In the genomic region with DNA sequence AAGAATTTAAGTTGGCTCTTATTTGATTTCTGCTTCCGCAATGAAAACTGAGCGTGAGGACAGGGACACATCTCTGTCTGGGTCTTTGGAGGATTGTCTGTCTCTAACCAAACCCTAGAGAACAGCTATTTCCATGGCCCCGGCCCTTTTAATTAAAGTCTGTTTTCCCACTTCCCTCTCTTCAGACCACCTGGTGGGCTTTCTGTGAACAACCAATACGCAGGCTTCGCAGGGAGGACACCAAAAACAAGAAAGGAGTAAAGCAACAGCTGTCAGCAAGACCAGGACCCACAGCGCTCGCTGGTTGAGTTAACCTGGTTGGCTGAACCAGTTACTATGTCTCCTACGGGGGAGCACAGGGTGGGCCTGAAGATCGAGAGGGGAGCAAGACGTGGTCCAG, we compare ENCODE assay signal across 10 cellular contexts.
A peak's percentile ranks its signal among the peaks of the same experiment; 100 is the strongest.
DNase-seq lines count a peak whose midpoint lies in the region; ATAC-seq and TF ChIP-seq lines count a peak whose summit lies in the region.
"Had no signal": no experiment of that assay in that cellular context is flagged by ENCODE, and none has a peak within 500 bp of the region (broad histone marks: within the 10 kb centered on the region; RNA-seq: fewer than 3 reads in every experiment).

No MANE protein-coding gene starts in this region.

- peaks cover 71% of the 10 kb centered on the region for H3K36me3 ChIP-seq in BLaER1
- H3K36me3 ChIP-seq in naive thymus-derived CD4-positive, alpha-beta T cell (ENCODE audit: control insufficient read depth in 2 of 3, insufficient read depth in 3 of 3, low read length in 3 of 3) = peaks cover 0 to 39% (median 7%) of the 10 kb centered on the region in 3 experiments
- H3K36me3 ChIP-seq: lower lobe of right lung had no signal

- H3K27me3 Mint-ChIP-seq in activated CD8-positive, alpha-beta T cell treated with anti-CD3 and anti-CD28 coated beads for 36 hours = no peaks in the 10 kb centered on the region
- no peaks in the 10 kb centered on the region for H3K27me3 Mint-ChIP-seq in naive thymus-derived CD4-positive, alpha-beta T cell

- TF ChIP-seq CTCF in GM12865 (IDR thresholded peaks at IDR 0.05; ENCODE audit: insufficient read depth, low read depth, low read length, missing control alignments) = peak; percentile 1
- peak; percentile 14 for TF ChIP-seq CTCF in activated CD8-positive, alpha-beta T cell treated with anti-CD3 and anti-CD28 coated beads for 36 hours (IDR thresholded peaks at IDR 0.05)

- no peaks in the 10 kb centered on the region for H3K9me3 Mint-ChIP-seq in activated CD8-positive, alpha-beta T cell treated with anti-CD3 and anti-CD28 coated beads for 36 hours
- no peaks in the 10 kb centered on the region for H3K9me3 Mint-ChIP-seq in naive thymus-derived CD4-positive, alpha-beta T cell

- CTCF ChIA-PET in activated CD8-positive, alpha-beta T cell treated with anti-CD3 and anti-CD28 coated beads for 36 hours (lab: Charles Lee) = interaction anchor here (1.1 to 8.9 kb wide), 8 partner anchors 9 to 275 kb away, joined by 3 to 57 read pairs (median 4); no protein-coding TSS in a partner anchor
- CTCF ChIA-PET in naive thymus-derived CD4-positive, alpha-beta T cell (lab: Charles Lee) = interaction anchor here (0.7 to 1.1 kb wide), 3 partner anchors 10 to 290 kb away, joined by 3 to 5 read pairs (median 4); a partner anchor contains a TSS

- no peak overlapping the region for H3K4me3 ChIP-seq in BLaER1
- no peak overlapping the region for H3K4me3 ChIP-seq in GM12865 (ENCODE audit: low read depth, low read length)
- no peak overlapping the region for H3K4me3 ChIP-seq in naive thymus-derived CD4-positive, alpha-beta T cell (ENCODE audit: low read length)
- H3K4me3 ChIP-seq: lower lobe of right lung had no signal

- H3K27ac ChIP-seq in BLaER1 = no peak overlapping the region
- H3K27ac ChIP-seq in naive thymus-derived CD4-positive, alpha-beta T cell (ENCODE audit: low read depth, low read length) = no peak overlapping the region

- no peak for DNase-seq in GM12865 (ENCODE audit: low read depth)
- DNase-seq in activated CD8-positive, alpha-beta T cell treated with anti-CD3 and anti-CD28 coated beads for 36 hours = no peak
- DNase-seq in naive thymus-derived CD4-positive, alpha-beta T cell = no peak
- no peak for DNase-seq in COLO668 (lab: John Stamatoyannopoulos, UW; ENCODE audit: unreplicated experiment)
- DNase-seq in SW 1271 (lab: John Stamatoyannopoulos, UW) = no peak
- DNase-seq: EL, lower lobe of right lung, T1000 had no signal

- H3K4me1 Mint-ChIP-seq in activated CD8-positive, alpha-beta T cell treated with anti-CD3 and anti-CD28 coated beads for 36 hours (ENCODE audit: low read depth) = peaks cover 89% of the 10 kb centered on the region
- peaks cover 58 to 100% (median 92%) of the 10 kb centered on the region in 7 donors for H3K4me1 Mint-ChIP-seq in naive thymus-derived CD4-positive, alpha-beta T cell

- POLR2A ChIA-PET in activated CD8-positive, alpha-beta T cell treated with anti-CD3 and anti-CD28 coated beads for 36 hours (lab: Charles Lee) = interaction anchor here (1.2 to 1.3 kb wide), 2 partner anchors 26 to 39 kb away, joined by 3 to 5 read pairs; no protein-coding TSS in a partner anchor
- POLR2A ChIA-PET in naive thymus-derived CD4-positive, alpha-beta T cell (lab: Charles Lee) = interaction anchor here (1.2 to 2.4 kb wide), 2 partner anchors 21 to 36 kb away, joined by 5 to 7 read pairs; no protein-coding TSS in a partner anchor

- H3K9me3 ChIP-seq in BLaER1 = no peaks in the 10 kb centered on the region
- no peaks in the 10 kb centered on the region for H3K9me3 ChIP-seq in naive thymus-derived CD4-positive, alpha-beta T cell (ENCODE audit: control insufficient read depth in 2 of 3, low read length in 3 of 3)
- H3K9me3 ChIP-seq: lower lobe of right lung had no signal

- no peak overlapping the region for H3K9ac ChIP-seq in BLaER1

- 0 out of 2 replicates have a peak overlapping the region, but pooled peaks have one; percentile 0 for H3K4me2 ChIP-seq in BLaER1

- no peak overlapping the region for H3K4me3 Mint-ChIP-seq in activated CD8-positive, alpha-beta T cell treated with anti-CD3 and anti-CD28 coated beads for 36 hours
- peak overlapping the region in 1 of 10 donors; percentile 62 for H3K4me3 Mint-ChIP-seq in naive thymus-derived CD4-positive, alpha-beta T cell

- ATAC-seq in activated CD8-positive, alpha-beta T cell treated with anti-CD3 and anti-CD28 coated beads for 36 hours = no peak
- no peak for ATAC-seq in naive thymus-derived CD4-positive, alpha-beta T cell
- ATAC-seq in GM21360 (IDR thresholded peaks at IDR 0.05; ENCODE audit: unreplicated experiment) = no peak
- ATAC-seq: lower lobe of right lung had no signal

- H3K27me3 ChIP-seq in BLaER1 = no peaks in the 10 kb centered on the region
- no peaks in the 10 kb centered on the region for H3K27me3 ChIP-seq in naive thymus-derived CD4-positive, alpha-beta T cell (ENCODE audit: control insufficient read depth in 2 of 2, insufficient read depth in 2 of 2, low read length in 2 of 2)

- H3K36me3 Mint-ChIP-seq in activated CD8-positive, alpha-beta T cell treated with anti-CD3 and anti-CD28 coated beads for 36 hours (ENCODE audit: low read depth) = peaks cover 51% of the 10 kb centered on the region
- peaks cover 3 to 50% (median 25%) of the 10 kb centered on the region in 5 donors for H3K36me3 Mint-ChIP-seq in naive thymus-derived CD4-positive, alpha-beta T cell

- peak overlapping the region; percentile 55 for H3K27ac Mint-ChIP-seq in activated CD8-positive, alpha-beta T cell treated with anti-CD3 and anti-CD28 coated beads for 36 hours
- H3K27ac Mint-ChIP-seq in naive thymus-derived CD4-positive, alpha-beta T cell = peak overlapping the region; percentile 50 to 97 (median 84)

- peaks cover 78% of the 10 kb centered on the region for H3K4me1 ChIP-seq in BLaER1
- H3K4me1 ChIP-seq in naive thymus-derived CD4-positive, alpha-beta T cell (ENCODE audit: control insufficient read depth in 2 of 2, insufficient read depth in 2 of 2, low read length in 2 of 2) = peaks cover 26 to 55% of the 10 kb centered on the region in 2 donors

- H4K20me1 ChIP-seq in BLaER1 = peaks cover 100% of the 10 kb centered on the region

- intact Hi-C loops in activated CD8-positive, alpha-beta T cell treated with anti-CD3 and anti-CD28 coated beads for 36 hours (cut with micrococcal nuclease) = no loop called here
- intact Hi-C loops in naive thymus-derived CD4-positive, alpha-beta T cell (cut with micrococcal nuclease) = no loop called here
